Comparison of ENCODE assay signal across 24 cellular contexts in the genomic region with DNA sequence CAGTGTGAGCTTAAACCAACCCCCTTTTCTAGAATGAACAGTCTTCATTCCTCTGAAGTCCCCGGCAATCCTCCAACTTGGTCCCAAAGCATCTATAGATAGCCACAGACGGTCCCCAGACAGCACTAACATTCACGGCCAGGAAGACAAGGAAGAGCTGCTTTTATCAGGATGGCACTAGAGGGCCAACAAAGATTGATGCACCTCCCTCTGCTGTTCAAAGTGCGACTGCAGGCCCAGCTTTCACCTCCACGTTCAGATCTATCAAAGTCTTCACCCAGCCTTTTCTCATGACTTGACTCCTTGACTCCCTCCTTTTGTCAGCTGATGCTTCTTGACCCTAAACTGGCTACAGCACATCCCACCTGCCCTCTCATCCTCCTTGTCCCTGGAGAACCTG. TPM values are rescaled to one million over a fixed set of nuclear protein-coding genes. Genes with fewer than 3 reads are reported as not detected.
DNase-seq lines count a peak whose midpoint lies in the region; ATAC-seq, FAIRE-seq and TF ChIP-seq lines count a peak whose summit lies in the region.
"Had no signal": no experiment of that assay in that cellular context is flagged by ENCODE, and none has a peak within 500 bp of the region (broad histone marks: within the 10 kb centered on the region; RNA-seq: fewer than 3 reads in every experiment).

No MANE protein-coding gene starts in this region.

- H3K27me3 Mint-ChIP-seq in WTC11 (ENCODE audit: low read depth): no peaks in the 10 kb centered on the region; the same call in 1 of the 2 replicates

- H3K36me3 Mint-ChIP-seq in WTC11: no peaks in the 10 kb centered on the region
- H3K36me3 Mint-ChIP-seq: CD4-positive, CD25-positive, alpha-beta regulatory T cell; T-cell had no signal

- no peak for DNase-seq in GM18507 (ENCODE audit: extremely low spot score, insufficient read length, low read depth)
- DNase-seq in WTC11 (ENCODE audit: low spot score): no peak
- DNase-seq in iPS-NIHi7 (ENCODE audit: extremely low spot score): peak; percentile 22
- no peak for DNase-seq in hypothalamus (lab: John Stamatoyannopoulos, UW)
- DNase-seq in MV-4-11 (lab: John Stamatoyannopoulos, UW): no peak
- no peak for DNase-seq in DMS79 treated with DMSO at 0.1 percent for 48 hours (lab: John Stamatoyannopoulos, UW)
- DNase-seq in AG08396 (ENCODE audit: low spot score): no peak
- DNase-seq: BE2C; CD4-positive, CD25-positive, alpha-beta regulatory T cell; DMS153; GOT3; NCI-H1105; NCI-H1436 treated with DMSO at 0.1 percent for 48 hours; NCI-H187 treated with DMSO at 0.1 percent for 48 hours; NCI-H2107; NCI-H524; NCI-H774; NK-92 treated with Interleukin-12 subunit alpha and Interleukin-12 subunit beta, amount 100 ng/mL, for 24 hours; PC-3; T-cell had no signal

- peak; percentile 29 for FAIRE-seq in GM18507 (lab: Jason Lieb, UNC)
- FAIRE-seq: G401.6 had no signal

- POLR2A ChIA-PET in WTC11 (lab: Charles Lee): interaction anchor here (0.5 kb wide), 1 partner anchor 42 kb away, joined by 3 read pairs; no protein-coding TSS in a partner anchor

- H3K4me1 Mint-ChIP-seq in WTC11: peaks cover 9% of the 10 kb centered on the region

- no peak for TF ChIP-seq CTCF in WTC11 (IDR thresholded peaks at IDR 0.05)

- H3K4me3 Mint-ChIP-seq in WTC11: no peak overlapping the region
- H3K4me3 Mint-ChIP-seq: CD4-positive, CD25-positive, alpha-beta regulatory T cell; IgD-negative memory B cell; T-cell had no signal

- H3K27ac Mint-ChIP-seq in WTC11: no peak overlapping the region
- H3K27ac Mint-ChIP-seq: CD4-positive, CD25-positive, alpha-beta regulatory T cell; T-cell had no signal

- CTCF ChIA-PET in WTC11 (lab: Charles Lee): interaction anchor here (0.6 to 1.1 kb wide), 4 partner anchors 9 to 293 kb away, joined by 3 to 8 read pairs (median 4); no protein-coding TSS in a partner anchor

- ATAC-seq in WTC11: peak; percentile 38; the same call in 1 of the 2 replicates
- ATAC-seq: HCT116, PC-3, Right ventricle myocardium inferior, T-cell had no signal

- peaks cover 20% of the 10 kb centered on the region for H3K9me3 Mint-ChIP-seq in WTC11
- H3K9me3 Mint-ChIP-seq: T-cell had no signal

TF ChIP-seq in WTC11, 78 proteins besides CTCF, POLR2A, EP300 and RAD21:
- TF ChIP-seq MYBL2 (CRISPR knock-in tag; IDR thresholded peaks at IDR 0.05): no peak
- no peak for TF ChIP-seq NR1H2 (CRISPR knock-in tag; IDR thresholded peaks at IDR 0.05)
- TF ChIP-seq, protein P1, sequence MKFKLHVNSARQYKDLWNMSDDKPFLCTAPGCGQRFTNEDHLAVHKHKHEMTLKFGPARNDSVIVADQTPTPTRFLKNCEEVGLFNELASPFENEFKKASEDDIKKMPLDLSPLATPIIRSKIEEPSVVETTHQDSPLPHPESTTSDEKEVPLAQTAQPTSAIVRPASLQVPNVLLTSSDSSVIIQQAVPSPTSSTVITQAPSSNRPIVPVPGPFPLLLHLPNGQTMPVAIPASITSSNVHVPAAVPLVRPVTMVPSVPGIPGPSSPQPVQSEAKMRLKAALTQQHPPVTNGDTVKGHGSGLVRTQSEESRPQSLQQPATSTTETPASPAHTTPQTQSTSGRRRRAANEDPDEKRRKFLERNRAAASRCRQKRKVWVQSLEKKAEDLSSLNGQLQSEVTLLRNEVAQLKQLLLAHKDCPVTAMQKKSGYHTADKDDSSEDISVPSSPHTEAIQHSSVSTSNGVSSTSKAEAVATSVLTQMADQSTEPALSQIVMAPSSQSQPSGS (CRISPR knock-in tag; IDR thresholded peaks at IDR 0.05; ENCODE audit: borderline replicate concordance, low read depth): no peak
- no peak for TF ChIP-seq SOX15 (CRISPR knock-in tag; IDR thresholded peaks at IDR 0.05)
- TF ChIP-seq, protein P2, sequence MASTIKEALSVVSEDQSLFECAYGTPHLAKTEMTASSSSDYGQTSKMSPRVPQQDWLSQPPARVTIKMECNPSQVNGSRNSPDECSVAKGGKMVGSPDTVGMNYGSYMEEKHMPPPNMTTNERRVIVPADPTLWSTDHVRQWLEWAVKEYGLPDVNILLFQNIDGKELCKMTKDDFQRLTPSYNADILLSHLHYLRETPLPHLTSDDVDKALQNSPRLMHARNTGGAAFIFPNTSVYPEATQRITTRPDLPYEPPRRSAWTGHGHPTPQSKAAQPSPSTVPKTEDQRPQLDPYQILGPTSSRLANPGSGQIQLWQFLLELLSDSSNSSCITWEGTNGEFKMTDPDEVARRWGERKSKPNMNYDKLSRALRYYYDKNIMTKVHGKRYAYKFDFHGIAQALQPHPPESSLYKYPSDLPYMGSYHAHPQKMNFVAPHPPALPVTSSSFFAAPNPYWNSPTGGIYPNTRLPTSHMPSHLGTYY (CRISPR knock-in tag; IDR thresholded peaks at IDR 0.05): no peak
- no peak for TF ChIP-seq NR2C2 (CRISPR knock-in tag; IDR thresholded peaks at IDR 0.05)
- TF ChIP-seq, protein P3, sequence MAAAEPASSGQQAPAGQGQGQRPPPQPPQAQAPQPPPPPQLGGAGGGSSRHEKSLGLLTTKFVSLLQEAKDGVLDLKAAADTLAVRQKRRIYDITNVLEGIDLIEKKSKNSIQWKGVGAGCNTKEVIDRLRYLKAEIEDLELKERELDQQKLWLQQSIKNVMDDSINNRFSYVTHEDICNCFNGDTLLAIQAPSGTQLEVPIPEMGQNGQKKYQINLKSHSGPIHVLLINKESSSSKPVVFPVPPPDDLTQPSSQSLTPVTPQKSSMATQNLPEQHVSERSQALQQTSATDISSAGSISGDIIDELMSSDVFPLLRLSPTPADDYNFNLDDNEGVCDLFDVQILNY (CRISPR knock-in tag; IDR thresholded peaks at IDR 0.05): no peak
- no peak for TF ChIP-seq JAZF1 (CRISPR knock-in tag; IDR thresholded peaks at IDR 0.05)
- TF ChIP-seq CBFB (CRISPR knock-in tag; IDR thresholded peaks at IDR 0.05; ENCODE audit: low read depth): no peak
- no peak for TF ChIP-seq ZNF317 (CRISPR knock-in tag; IDR thresholded peaks at IDR 0.05; ENCODE audit: borderline replicate concordance, low read depth)
- TF ChIP-seq PRRX2 (CRISPR knock-in tag; IDR thresholded peaks at IDR 0.05): no peak
- no peak for TF ChIP-seq ZNF219 (CRISPR knock-in tag; IDR thresholded peaks at IDR 0.05; ENCODE audit: borderline replicate concordance)
- no peak for TF ChIP-seq TEAD1 (CRISPR knock-in tag; IDR thresholded peaks at IDR 0.05)
- TF ChIP-seq, protein P4, sequence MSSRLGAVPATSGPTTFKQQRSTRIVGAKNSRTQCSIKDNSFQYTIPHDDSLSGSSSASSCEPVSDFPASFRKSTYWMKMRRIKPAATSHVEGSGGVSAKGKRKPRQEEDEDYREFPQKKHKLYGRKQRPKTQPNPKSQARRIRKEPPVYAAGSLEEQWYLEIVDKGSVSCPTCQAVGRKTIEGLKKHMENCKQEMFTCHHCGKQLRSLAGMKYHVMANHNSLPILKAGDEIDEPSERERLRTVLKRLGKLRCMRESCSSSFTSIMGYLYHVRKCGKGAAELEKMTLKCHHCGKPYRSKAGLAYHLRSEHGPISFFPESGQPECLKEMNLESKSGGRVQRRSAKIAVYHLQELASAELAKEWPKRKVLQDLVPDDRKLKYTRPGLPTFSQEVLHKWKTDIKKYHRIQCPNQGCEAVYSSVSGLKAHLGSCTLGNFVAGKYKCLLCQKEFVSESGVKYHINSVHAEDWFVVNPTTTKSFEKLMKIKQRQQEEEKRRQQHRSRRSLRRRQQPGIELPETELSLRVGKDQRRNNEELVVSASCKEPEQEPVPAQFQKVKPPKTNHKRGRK (CRISPR knock-in tag; IDR thresholded peaks at IDR 0.05; ENCODE audit: borderline replicate concordance): no peak
- no peak for TF ChIP-seq ZNF671 (CRISPR knock-in tag; IDR thresholded peaks at IDR 0.05)
- TF ChIP-seq, protein P5, sequence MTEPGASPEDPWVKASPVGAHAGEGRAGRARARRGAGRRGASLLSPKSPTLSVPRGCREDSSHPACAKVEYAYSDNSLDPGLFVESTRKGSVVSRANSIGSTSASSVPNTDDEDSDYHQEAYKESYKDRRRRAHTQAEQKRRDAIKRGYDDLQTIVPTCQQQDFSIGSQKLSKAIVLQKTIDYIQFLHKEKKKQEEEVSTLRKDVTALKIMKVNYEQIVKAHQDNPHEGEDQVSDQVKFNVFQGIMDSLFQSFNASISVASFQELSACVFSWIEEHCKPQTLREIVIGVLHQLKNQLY (CRISPR knock-in tag; IDR thresholded peaks at IDR 0.05): no peak
- TF ChIP-seq SP1 (CRISPR knock-in tag; conservative IDR thresholded peaks at IDR 0.05): no peak
- no peak for TF ChIP-seq FOXP4 (CRISPR knock-in tag; IDR thresholded peaks at IDR 0.05)

RNA-seq across cellular contexts. Expression of gene RNF152, which starts 54.3 kb away (rescaled TPM):
- 2.6 to 3.7 TPM (median 2.8 TPM) in 3 replicates for total RNA-seq in WTC11 (2021)
